Comparison of ENCODE assay signal across 8 cellular contexts in genomic region chr22:50270302-50271010, GRCh38. TPM values are rescaled to one million over a fixed set of nuclear protein-coding genes. Genes with fewer than 3 reads are reported as not detected.
A peak's percentile ranks its signal among the peaks of the same experiment; 100 is the strongest.
DNase-seq lines count a peak whose midpoint lies in the region; ATAC-seq and TF ChIP-seq lines count a peak whose summit lies in the region.

MAPK11 (minus strand) TSS chr22:50270380; CDS start chr22:50270292, 88 bp downstream.

- H3K4me3 ChIP-seq in epithelial cell of proximal tubule (ENCODE audit: low read depth, low read length), result peak within 1 kb of the TSS; percentile 65
- peak within 1 kb of the TSS; percentile 26 to 57 for H3K4me3 ChIP-seq in muscle layer of duodenum (ENCODE audit: low read depth in 1 of 2, low read length in 2 of 2)

- H3K27ac ChIP-seq in muscle layer of duodenum (ENCODE audit: low read length), result no peak within 1 kb of the TSS

- H3K9me3 ChIP-seq in muscle layer of duodenum (ENCODE audit: control insufficient read depth in 1 of 2, low read length in 2 of 2), result no peaks in the 10 kb centered on the region

- H3K4me1 Mint-ChIP-seq in stimulated activated effector memory CD8-positive, alpha-beta T cell treated with anti-CD3 and anti-CD28 coated beads, Interleukin-12 subunit alpha, Interleukin-12 subunit beta, amount 100 ng/mL, for 72 hours, result peaks cover 15% of the 10 kb centered on the region

- H3K4me1 ChIP-seq in muscle layer of duodenum (ENCODE audit: control insufficient read depth in 1 of 2, insufficient read depth in 2 of 2, low read length in 2 of 2), result peaks cover 0 to 57% of the 10 kb centered on the region in 2 donors

- no peaks in the 10 kb centered on the region for H3K27me3 ChIP-seq in muscle layer of duodenum (ENCODE audit: low read depth, low read length)

- H3K4me3 Mint-ChIP-seq in stimulated activated effector memory CD8-positive, alpha-beta T cell treated with anti-CD3 and anti-CD28 coated beads, Interleukin-12 subunit alpha, Interleukin-12 subunit beta, amount 100 ng/mL, for 72 hours, result peak within 1 kb of the TSS; percentile 66

- no peak for TF ChIP-seq CTCF in epithelial cell of proximal tubule (conservative IDR thresholded peaks at IDR 0.05; ENCODE audit: low read depth, low read length)

- peaks cover 0 to 6% of the 10 kb centered on the region in 2 donors for H3K36me3 ChIP-seq in muscle layer of duodenum (ENCODE audit: control insufficient read depth in 1 of 2, insufficient read depth in 2 of 2, low read length in 2 of 2)

- no peak within 1 kb of the TSS for H3K27ac Mint-ChIP-seq in stimulated activated effector memory CD8-positive, alpha-beta T cell treated with anti-CD3 and anti-CD28 coated beads, Interleukin-12 subunit alpha, Interleukin-12 subunit beta, amount 100 ng/mL, for 72 hours

- peak; percentile 31 for ATAC-seq in GM18907 (IDR thresholded peaks at IDR 0.05; ENCODE audit: unreplicated experiment)
- ATAC-seq in stimulated activated effector memory CD8-positive, alpha-beta T cell treated with anti-CD3 and anti-CD28 coated beads, Interleukin-12 subunit alpha, Interleukin-12 subunit beta, amount 100 ng/mL, for 72 hours, result peak; percentile 71

- H3K36me3 Mint-ChIP-seq in stimulated activated effector memory CD8-positive, alpha-beta T cell treated with anti-CD3 and anti-CD28 coated beads, Interleukin-12 subunit alpha, Interleukin-12 subunit beta, amount 100 ng/mL, for 72 hours, result no peaks in the 10 kb centered on the region

- DNase-seq in 8988T (peak; percentile 83), NCI-H774 (lab: John Stamatoyannopoulos, UW) (peak; percentile 22), activated T-cell treated with anti-CD3 and anti-CD28 coated beads for 48 hours (ENCODE audit: low read depth) (peak; percentile 61), epithelial cell of proximal tubule (ENCODE audit: low read depth) (no peak), middle frontal gyrus (ENCODE audit: extremely low spot score, low spot score) (no peak)
- peak; percentile 71 to 87 for DNase-seq in stimulated activated effector memory CD8-positive, alpha-beta T cell treated with anti-CD3 and anti-CD28 coated beads, Interleukin-12 subunit alpha, Interleukin-12 subunit beta, amount 100 ng/mL, for 72 hours (ENCODE audit: low spot score in 2 of 2)

- no peaks in the 10 kb centered on the region for H3K9me3 Mint-ChIP-seq in stimulated activated effector memory CD8-positive, alpha-beta T cell treated with anti-CD3 and anti-CD28 coated beads, Interleukin-12 subunit alpha, Interleukin-12 subunit beta, amount 100 ng/mL, for 72 hours

RNA-seq across cellular contexts. Expression of gene MAPK11, which starts in this region (rescaled TPM):
- total RNA-seq in epithelial cell of proximal tubule, result 5.4 and 8.4 TPM in 2 replicates

Comparison
In these comparisons a context has a peak if more than half of its experiments do, and no peak if none do; other contexts are left out.
1. DNase-seq: peak in 8988T (single experiment), NCI-H774 (single experiment), activated T-cell treated with anti-CD3 and anti-CD28 coated beads for 48 hours (single experiment) and stimulated activated effector memory CD8-positive, alpha-beta T cell treated with anti-CD3 and anti-CD28 coated beads, Interleukin-12 subunit alpha, Interleukin-12 subunit beta, amount 100 ng/mL, for 72 hours (2 of 2); none in epithelial cell of proximal tubule (single experiment) and middle frontal gyrus (single experiment).